Comparison of ENCODE assay signal across 1 cellular context in genomic region chr16:19304670-19305240, GRCh38.
A peak's percentile ranks its signal among the peaks of the same experiment; 100 is the strongest.
TF ChIP-seq lines count a peak whose summit lies in the region.

No MANE protein-coding gene starts in this region.

TF ChIP-seq in H1, 55 proteins besides CTCF, POLR2A, EP300 and RAD21 (continued from another document):
- TF ChIP-seq, protein P1, sequence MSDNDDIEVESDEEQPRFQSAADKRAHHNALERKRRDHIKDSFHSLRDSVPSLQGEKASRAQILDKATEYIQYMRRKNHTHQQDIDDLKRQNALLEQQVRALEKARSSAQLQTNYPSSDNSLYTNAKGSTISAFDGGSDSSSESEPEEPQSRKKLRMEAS (IDR thresholded peaks at IDR 0.05): peak; percentile 27; the same call in 1 of the 2 replicates
- TF ChIP-seq, protein P2, sequence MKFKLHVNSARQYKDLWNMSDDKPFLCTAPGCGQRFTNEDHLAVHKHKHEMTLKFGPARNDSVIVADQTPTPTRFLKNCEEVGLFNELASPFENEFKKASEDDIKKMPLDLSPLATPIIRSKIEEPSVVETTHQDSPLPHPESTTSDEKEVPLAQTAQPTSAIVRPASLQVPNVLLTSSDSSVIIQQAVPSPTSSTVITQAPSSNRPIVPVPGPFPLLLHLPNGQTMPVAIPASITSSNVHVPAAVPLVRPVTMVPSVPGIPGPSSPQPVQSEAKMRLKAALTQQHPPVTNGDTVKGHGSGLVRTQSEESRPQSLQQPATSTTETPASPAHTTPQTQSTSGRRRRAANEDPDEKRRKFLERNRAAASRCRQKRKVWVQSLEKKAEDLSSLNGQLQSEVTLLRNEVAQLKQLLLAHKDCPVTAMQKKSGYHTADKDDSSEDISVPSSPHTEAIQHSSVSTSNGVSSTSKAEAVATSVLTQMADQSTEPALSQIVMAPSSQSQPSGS (IDR thresholded peaks at IDR 0.05; ENCODE audit: low read length): no peak
- TF ChIP-seq PHF8 (conservative IDR thresholded peaks at IDR 0.05; ENCODE audit: low read depth, low read length): no peak
